8 cellular contexts compared by ENCODE assay signal in the genomic region with DNA sequence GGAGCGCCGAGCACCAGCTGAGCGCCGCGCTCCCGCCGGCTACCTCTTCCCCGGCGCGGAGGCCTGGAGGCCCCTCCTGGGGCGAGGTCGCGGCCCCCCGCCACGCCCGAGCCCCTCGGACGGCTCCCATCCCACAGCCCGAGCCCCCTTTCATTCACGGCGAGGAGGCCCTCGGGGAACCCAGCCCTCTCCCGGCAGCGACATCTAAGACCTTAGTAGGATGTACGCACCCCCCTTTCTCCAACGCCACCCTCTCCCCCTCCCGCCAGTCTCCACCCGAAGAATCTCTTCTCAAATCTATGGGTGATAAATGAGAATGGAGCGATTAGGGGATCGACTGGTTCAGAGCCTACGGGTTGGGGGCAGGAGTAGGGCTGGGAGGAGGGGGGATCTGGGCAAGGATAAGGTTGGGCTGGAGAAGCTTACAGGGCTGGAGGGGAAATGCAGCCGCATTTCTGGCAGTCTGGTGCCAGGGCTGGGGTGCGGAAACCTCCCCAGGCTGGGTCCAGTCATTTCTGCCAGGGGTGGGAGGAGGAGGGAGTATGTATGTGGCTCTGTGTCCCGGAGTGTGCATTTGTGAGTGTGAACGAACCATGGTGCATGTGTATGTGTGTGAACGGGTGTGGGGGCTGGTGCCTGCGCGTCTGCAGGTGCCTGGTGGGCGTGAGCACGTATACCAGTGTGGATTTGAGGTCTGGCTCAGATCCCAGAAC. TPM values are rescaled to one million over a fixed set of nuclear protein-coding genes. Genes with fewer than 3 reads are reported as not detected.
DNase-seq lines count a peak whose midpoint lies in the region; ATAC-seq and TF ChIP-seq lines count a peak whose summit lies in the region.

No MANE protein-coding gene starts in this region.

- no peak for TF ChIP-seq CTCF in RWPE2 (IDR thresholded peaks at IDR 0.05; ENCODE audit: poor library complexity, severe bottlenecking)
- no peak for TF ChIP-seq CTCF in neural progenitor cell (IDR thresholded peaks at IDR 0.05)

- ATAC-seq in RWPE2 (ENCODE audit: low read depth) (peak; percentile 31; the same call in 2 of the 3 replicates), HG03095 (IDR thresholded peaks at IDR 0.05; ENCODE audit: unreplicated experiment) (no peak), HG02642 (IDR thresholded peaks at IDR 0.05; ENCODE audit: poor library complexity, unreplicated experiment) (no peak)
- ATAC-seq in effector memory CD8-positive, alpha-beta T cell (replicated peaks): peak; percentile 6

- no peaks in the 10 kb centered on the region for H3K79me2 ChIP-seq in neural progenitor cell (ENCODE audit: low read depth)

- H3K4me1 ChIP-seq in RWPE2 (ENCODE audit: insufficient read depth, poor library complexity, severe bottlenecking): no peaks in the 10 kb centered on the region
- H3K4me1 ChIP-seq in neural progenitor cell: peaks cover 17% of the 10 kb centered on the region

- H3K4me3 Mint-ChIP-seq in activated CD4-positive, alpha-beta T cell treated with anti-CD3 and anti-CD28 coated beads, Interleukin-2, amount 10 ng/mL, durations not matched to agents 24 days and 14 days: peak overlapping the region; percentile 66
- peak overlapping the region; percentile 73 to 94 for H3K4me3 Mint-ChIP-seq in effector memory CD8-positive, alpha-beta T cell
- H3K4me3 Mint-ChIP-seq in neural progenitor cell: peak overlapping the region; percentile 85

- H3K36me3 Mint-ChIP-seq in activated CD4-positive, alpha-beta T cell treated with anti-CD3 and anti-CD28 coated beads, Interleukin-2, amount 10 ng/mL, durations not matched to agents 24 days and 14 days (ENCODE audit: low read depth): peaks cover 7% of the 10 kb centered on the region
- peaks cover 5% of the 10 kb centered on the region for H3K36me3 Mint-ChIP-seq in effector memory CD8-positive, alpha-beta T cell (ENCODE audit: insufficient read depth)
- H3K36me3 Mint-ChIP-seq in neural progenitor cell: no peaks in the 10 kb centered on the region

- H3K27me3 Mint-ChIP-seq in activated CD4-positive, alpha-beta T cell treated with anti-CD3 and anti-CD28 coated beads, Interleukin-2, amount 10 ng/mL, durations not matched to agents 24 days and 14 days: peaks cover 41% of the 10 kb centered on the region
- peaks cover 0 to 30% of the 10 kb centered on the region in 2 donors for H3K27me3 Mint-ChIP-seq in effector memory CD8-positive, alpha-beta T cell
- peaks cover 58% of the 10 kb centered on the region for H3K27me3 Mint-ChIP-seq in neural progenitor cell (ENCODE audit: insufficient read depth, low read depth)

- peak overlapping the region; percentile 41 for H3K4me3 ChIP-seq in RWPE2 (ENCODE audit: severe bottlenecking)
- H3K4me3 ChIP-seq in neural progenitor cell: peak overlapping the region; percentile 65

- no peaks in the 10 kb centered on the region for H3K9me3 Mint-ChIP-seq in activated CD4-positive, alpha-beta T cell treated with anti-CD3 and anti-CD28 coated beads, Interleukin-2, amount 10 ng/mL, durations not matched to agents 24 days and 14 days
- H3K9me3 Mint-ChIP-seq in effector memory CD8-positive, alpha-beta T cell: no peaks in the 10 kb centered on the region
- H3K9me3 Mint-ChIP-seq in neural progenitor cell: no peaks in the 10 kb centered on the region

- H3K36me3 ChIP-seq in RWPE2 (ENCODE audit: low read depth) (no peaks in the 10 kb centered on the region), neural progenitor cell (no peaks in the 10 kb centered on the region)

- intact Hi-C loops in activated CD4-positive, alpha-beta T cell treated with anti-CD3 and anti-CD28 coated beads, Interleukin-2, amount 10 ng/mL, durations not matched to agents 24 days and 14 days (cut with micrococcal nuclease): no loop called here

- peak overlapping the region; percentile 83 for H3K4me2 ChIP-seq in neural progenitor cell

- H3K4me1 Mint-ChIP-seq in activated CD4-positive, alpha-beta T cell treated with anti-CD3 and anti-CD28 coated beads, Interleukin-2, amount 10 ng/mL, durations not matched to agents 24 days and 14 days: peaks cover 16% of the 10 kb centered on the region
- H3K4me1 Mint-ChIP-seq in effector memory CD8-positive, alpha-beta T cell (ENCODE audit: low read depth in 2 of 2): peaks cover 18 to 23% of the 10 kb centered on the region in 2 donors
- peaks cover 21% of the 10 kb centered on the region for H3K4me1 Mint-ChIP-seq in neural progenitor cell

- peaks cover 43% of the 10 kb centered on the region for H3F3A ChIP-seq in neural progenitor cell (ENCODE audit: low read depth)

- no peak overlapping the region for H3K27ac Mint-ChIP-seq in activated CD4-positive, alpha-beta T cell treated with anti-CD3 and anti-CD28 coated beads, Interleukin-2, amount 10 ng/mL, durations not matched to agents 24 days and 14 days
- H3K27ac Mint-ChIP-seq in effector memory CD8-positive, alpha-beta T cell: peak overlapping the region; percentile 38 to 44
- no peak overlapping the region for H3K27ac Mint-ChIP-seq in neural progenitor cell

- H3K9me3 ChIP-seq in RWPE2 (ENCODE audit: severe bottlenecking) (no peaks in the 10 kb centered on the region), neural progenitor cell (ENCODE audit: low read depth) (no peaks in the 10 kb centered on the region)

- peaks cover 24% of the 10 kb centered on the region for H3K27me3 ChIP-seq in RWPE2 (ENCODE audit: insufficient read depth, poor library complexity, severe bottlenecking)
- H3K27me3 ChIP-seq in neural progenitor cell: peaks cover 13% of the 10 kb centered on the region

- peak overlapping the region; percentile 61 for H2AFZ ChIP-seq in neural progenitor cell (replicated peaks)

- H3K27ac ChIP-seq in RWPE2 (ENCODE audit: poor library complexity, severe bottlenecking) (no peak overlapping the region), neural progenitor cell (no peak overlapping the region)

- DNase-seq in activated CD4-positive, alpha-beta T cell treated with anti-CD3 and anti-CD28 coated beads, Interleukin-2, amount 10 ng/mL, durations not matched to agents 24 days and 14 days: no peak
- no peak for DNase-seq in activated CD4-positive, alpha-beta T cell treated with anti-CD3 and anti-CD28 coated beads, Interleukin-2, amount 50 U/mL, for 1 hour
- DNase-seq in RWPE2 (ENCODE audit: low spot score) (no peak), neural progenitor cell (ENCODE audit: low spot score) (peak; percentile 70), KG1 (lab: John Stamatoyannopoulos, UW) (no peak)
- no peak for DNase-seq in effector memory CD8-positive, alpha-beta T cell

- no peaks in the 10 kb centered on the region for H4K20me1 ChIP-seq in neural progenitor cell (ENCODE audit: low read depth)

- H3K9ac ChIP-seq in neural progenitor cell: no peak overlapping the region

RNA-seq across cellular contexts. Expression of gene C1orf216, which starts 10.3 kb away (rescaled TPM):
- total RNA-seq in activated CD4-positive, alpha-beta T cell treated with anti-CD3 and anti-CD28 coated beads, Interleukin-2, amount 10 ng/mL, durations not matched to agents 24 days and 14 days: 25.0 and 26.0 TPM in 2 replicates
- 4.4 and 8.0 TPM in 2 replicates for total RNA-seq in neural progenitor cell (ENCODE audit: low replicate concordance)

Comparison
In these comparisons a context has a peak if more than half of its experiments do, and no peak if none do; other contexts are left out.
1. H3K27ac Mint-ChIP-seq: peak in effector memory CD8-positive, alpha-beta T cell (2 of 2); none in activated CD4-positive, alpha-beta T cell treated with anti-CD3 and anti-CD28 coated beads, Interleukin-2, amount 10 ng/mL, durations not matched to agents 24 days and 14 days (single experiment) and neural progenitor cell (single experiment).
2. ATAC-seq: peak in RWPE2 (single experiment) and effector memory CD8-positive, alpha-beta T cell (single experiment); none in HG03095 (single experiment) and HG02642 (single experiment).
3. Peak in every context shown above with its lines, with median percentiles within 50 percentile points of each other: H3K4me3 Mint-ChIP-seq.